17 cellular contexts compared by ENCODE assay signal in the genomic region with DNA sequence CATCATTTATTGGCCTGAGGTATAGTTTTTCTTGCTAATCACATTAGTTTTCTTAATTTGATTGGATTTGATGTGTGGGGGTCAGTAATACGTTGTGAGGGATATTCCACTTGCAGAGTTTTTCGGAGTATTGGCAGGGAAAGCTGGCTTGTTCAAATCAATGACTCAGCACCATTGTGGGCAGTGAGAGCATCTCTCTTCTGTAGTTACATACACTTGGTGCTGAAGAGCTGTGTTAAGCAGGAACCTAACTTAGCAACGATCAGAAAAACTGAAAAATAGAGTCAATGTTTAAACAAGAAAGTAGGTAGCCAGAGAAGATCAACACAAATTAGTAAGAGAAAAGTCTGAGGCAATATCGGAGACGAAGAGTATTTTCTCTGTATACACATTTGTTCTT.
DNase-seq lines count a peak whose midpoint lies in the region; ATAC-seq and TF ChIP-seq lines count a peak whose summit lies in the region.
"Had no signal": no experiment of that assay in that cellular context is flagged by ENCODE, and none has a peak within 500 bp of the region (broad histone marks: within the 10 kb centered on the region; RNA-seq: fewer than 3 reads in every experiment).

No MANE protein-coding gene starts in this region.

- H3K36me3 ChIP-seq in GM23338 (ENCODE audit: insufficient read depth) (no peaks in the 10 kb centered on the region), RWPE2 (ENCODE audit: low read depth) (no peaks in the 10 kb centered on the region)
- H3K36me3 ChIP-seq: brain microvascular endothelial cell, heart left ventricle, stomach had no signal

- H3K9me2 ChIP-seq in GM23338 (ENCODE audit: insufficient read depth): no peaks in the 10 kb centered on the region

- ATAC-seq in GM23338: peak; percentile 32; the same call in 1 of the 3 replicates
- ATAC-seq in RWPE2 (ENCODE audit: low read depth): peak; percentile 55; the same call in 1 of the 3 replicates
- no peak for ATAC-seq in HG03565 (IDR thresholded peaks at IDR 0.05; ENCODE audit: unreplicated experiment)
- ATAC-seq: heart left ventricle had no signal

- H3K4me2 ChIP-seq in GM23338: no peak overlapping the region
- H3K4me2 ChIP-seq: PC-9 had no signal

- no peak overlapping the region for H3K4me3 ChIP-seq in GM23338
- H3K4me3 ChIP-seq in RWPE2 (ENCODE audit: severe bottlenecking): no peak overlapping the region
- H3K4me3 ChIP-seq: heart left ventricle, PC-9, stomach had no signal

- H3F3A ChIP-seq in GM23338 (replicated peaks; ENCODE audit: low read depth): no peaks in the 10 kb centered on the region

- DNase-seq in GM23338 (ENCODE audit: low spot score) (no peak), RWPE2 (ENCODE audit: low spot score) (no peak), fibroblast of peridontal ligament (ENCODE audit: extremely low read depth) (peak; percentile 82), posterior cingulate gyrus (peak in 7 of 10 donors; percentile 8 to 56 (median 33)), RKO (ENCODE audit: low spot score) (no peak), NCI-H524 treated with DMSO at 0.1 percent for 48 hours (lab: John Stamatoyannopoulos, UW) (no peak), NCI-H1436 (lab: John Stamatoyannopoulos, UW) (no peak)
- DNase-seq: brain microvascular endothelial cell, DND-41, heart left ventricle, NCI-H1694, NCI-H345, PC-9, stomach, T-helper 1 cell had no signal

- intact Hi-C loops in posterior cingulate gyrus (cut with DNase I): no loop called here

- no peak overlapping the region for H3K4me3 Mint-ChIP-seq in GM23338

- no peaks in the 10 kb centered on the region for H3K36me3 Mint-ChIP-seq in GM23338 (ENCODE audit: low read depth)

- H3K27ac ChIP-seq in GM23338 (ENCODE audit: low read depth) (no peak overlapping the region), RWPE2 (ENCODE audit: poor library complexity, severe bottlenecking) (no peak overlapping the region)
- H3K27ac ChIP-seq: brain microvascular endothelial cell, heart left ventricle, HL-60, PC-9, stomach had no signal

- H3K27me3 Mint-ChIP-seq in GM23338 (ENCODE audit: insufficient read depth, low read depth, poor library complexity): no peaks in the 10 kb centered on the region

- H3K27me3 ChIP-seq in GM23338 (ENCODE audit: insufficient read depth) (no peaks in the 10 kb centered on the region), RWPE2 (ENCODE audit: insufficient read depth, poor library complexity, severe bottlenecking) (no peaks in the 10 kb centered on the region)
- H3K27me3 ChIP-seq: brain microvascular endothelial cell, heart left ventricle, stomach had no signal

- no peaks in the 10 kb centered on the region for H3K79me2 ChIP-seq in GM23338 (replicated peaks; ENCODE audit: insufficient read depth)

- H4K20me1 ChIP-seq in GM23338 (replicated peaks; ENCODE audit: insufficient read depth): no peaks in the 10 kb centered on the region

- peak overlapping the region; percentile 53; the same call in 1 of the 2 replicates for H2AFZ ChIP-seq in GM23338
- H2AFZ ChIP-seq: PC-9 had no signal

- H3K4me1 ChIP-seq in GM23338 (ENCODE audit: insufficient read depth) (no peaks in the 10 kb centered on the region), RWPE2 (ENCODE audit: insufficient read depth, poor library complexity, severe bottlenecking) (peaks cover 9% of the 10 kb centered on the region)
- H3K4me1 ChIP-seq: heart left ventricle, stomach had no signal

- H3K9me3 Mint-ChIP-seq in GM23338: no peaks in the 10 kb centered on the region

- H3K4me1 Mint-ChIP-seq in GM23338: peaks cover 4% of the 10 kb centered on the region; the same call in 1 of the 3 replicates

- TF ChIP-seq CTCF in GM23338 (conservative IDR thresholded peaks at IDR 0.05; ENCODE audit: low read depth in 2 of 2) (no peak), RWPE2 (IDR thresholded peaks at IDR 0.05; ENCODE audit: poor library complexity, severe bottlenecking) (no peak)

- H3K27ac Mint-ChIP-seq in GM23338: peak overlapping the region; percentile 88

- H3K9me3 ChIP-seq in RWPE2 (ENCODE audit: severe bottlenecking): no peaks in the 10 kb centered on the region
- H3K9me3 ChIP-seq: heart left ventricle, stomach had no signal

TF ChIP-seq in GM23338, 12 proteins besides CTCF, POLR2A, EP300 and RAD21:
- TF ChIP-seq STAT1 (IDR thresholded peaks at IDR 0.05; ENCODE audit: unreplicated experiment) (no peak), POLR2AphosphoS5 (IDR thresholded peaks at IDR 0.05; ENCODE audit: low read depth) (no peak), EZH2 (IDR thresholded peaks at IDR 0.05; ENCODE audit: low read depth, unreplicated experiment) (no peak), ZNF114 (CRISPR knock-in tag; IDR thresholded peaks at IDR 0.05) (no peak), CREB1 (CRISPR knock-in tag; IDR thresholded peaks at IDR 0.05; ENCODE audit: low read depth) (no peak)
- TF ChIP-seq, protein P1, sequence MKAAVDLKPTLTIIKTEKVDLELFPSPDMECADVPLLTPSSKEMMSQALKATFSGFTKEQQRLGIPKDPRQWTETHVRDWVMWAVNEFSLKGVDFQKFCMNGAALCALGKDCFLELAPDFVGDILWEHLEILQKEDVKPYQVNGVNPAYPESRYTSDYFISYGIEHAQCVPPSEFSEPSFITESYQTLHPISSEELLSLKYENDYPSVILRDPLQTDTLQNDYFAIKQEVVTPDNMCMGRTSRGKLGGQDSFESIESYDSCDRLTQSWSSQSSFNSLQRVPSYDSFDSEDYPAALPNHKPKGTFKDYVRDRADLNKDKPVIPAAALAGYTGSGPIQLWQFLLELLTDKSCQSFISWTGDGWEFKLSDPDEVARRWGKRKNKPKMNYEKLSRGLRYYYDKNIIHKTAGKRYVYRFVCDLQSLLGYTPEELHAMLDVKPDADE (IDR thresholded peaks at IDR 0.05): no peak

Comparison
In these comparisons a context has a peak if more than half of its experiments do, and no peak if none do; other contexts are left out.
1. DNase-seq: peak in fibroblast of peridontal ligament (single experiment) and posterior cingulate gyrus (7 of 10); none in GM23338 (single experiment), RWPE2 (single experiment), RKO (single experiment), NCI-H524 treated with DMSO at 0.1 percent for 48 hours (single experiment) and NCI-H1436 (single experiment).